Comparison of ENCODE assay signal across 20 cellular contexts in genomic region chr13:48042889-48043288, GRCh38. TPM values are rescaled to one million over a fixed set of nuclear protein-coding genes. Genes with fewer than 3 reads are reported as not detected.
DNase-seq lines count a peak whose midpoint lies in the region; ATAC-seq and TF ChIP-seq lines count a peak whose summit lies in the region.
"Had no signal": no experiment of that assay in that cellular context is flagged by ENCODE, and none has a peak within 500 bp of the region (broad histone marks: within the 10 kb centered on the region; RNA-seq: fewer than 3 reads in every experiment).

No MANE protein-coding gene starts in this region.

- H3K27me3 ChIP-seq in SK-N-SH (ENCODE audit: insufficient read depth) (no peaks in the 10 kb centered on the region), hepatocyte (no peaks in the 10 kb centered on the region)
- H3K27me3 ChIP-seq in CD4-positive, alpha-beta T cell (ENCODE audit: control insufficient read depth, insufficient read depth, low read length), result no peaks in the 10 kb centered on the region
- H3K27me3 ChIP-seq: tibial artery had no signal

- peaks cover 33% of the 10 kb centered on the region for H3K4me1 Mint-ChIP-seq in CD4-positive, alpha-beta T cell (ENCODE audit: low read depth)
- H3K4me1 Mint-ChIP-seq in activated CD8-positive, alpha-beta T cell treated with anti-CD3 and anti-CD28 coated beads, Interleukin-2, amount 10 ng/mL, durations not matched to agents 7 days and 5 days (ENCODE audit: low read depth), result peaks cover 45% of the 10 kb centered on the region
- H3K4me1 Mint-ChIP-seq in memory B cell, result peaks cover 6% of the 10 kb centered on the region

- POLR2A ChIA-PET in SK-N-SH (lab: Yijun Ruan, JAX), result no interaction called here
- POLR2A ChIA-PET in CD4-positive, alpha-beta T cell (lab: Charles Lee), result no interaction called here
- POLR2A ChIA-PET in activated CD8-positive, alpha-beta T cell treated with anti-CD3 and anti-CD28 coated beads, Interleukin-2, amount 10 ng/mL, durations not matched to agents 7 days and 5 days (lab: Charles Lee), result no interaction called here

- WGBS in SK-N-SH (ENCODE audit: low lambda C conversion rate), result 97% methylated on average over 2 of the region's 2 CpGs
- 91% methylated on average over 2 of the region's 2 CpGs for WGBS in hepatocyte (ENCODE audit: low lambda C conversion rate, missing lambda C conversion rate)

- ATAC-seq in SK-N-SH treated with all-trans-retinoic acid at 6 μM for 48 hours, result no peak
- ATAC-seq in CD4-positive, alpha-beta T cell (ENCODE audit: poor library complexity), result no peak
- ATAC-seq in activated CD8-positive, alpha-beta T cell treated with anti-CD3 and anti-CD28 coated beads, Interleukin-2, amount 10 ng/mL, durations not matched to agents 7 days and 5 days, result no peak
- no peak for ATAC-seq in memory B cell (ENCODE audit: low read depth)
- ATAC-seq: K562 had no signal

- no peaks in the 10 kb centered on the region for H3K27me3 Mint-ChIP-seq in CD4-positive, alpha-beta T cell
- H3K27me3 Mint-ChIP-seq in activated CD8-positive, alpha-beta T cell treated with anti-CD3 and anti-CD28 coated beads, Interleukin-2, amount 10 ng/mL, durations not matched to agents 7 days and 5 days (ENCODE audit: low read depth), result no peaks in the 10 kb centered on the region
- no peaks in the 10 kb centered on the region for H3K27me3 Mint-ChIP-seq in memory B cell
- H3K27me3 Mint-ChIP-seq: B cell; central memory CD8-positive, alpha-beta T cell had no signal

- H3K36me3 Mint-ChIP-seq in CD4-positive, alpha-beta T cell (ENCODE audit: low read depth), result peaks cover 56% of the 10 kb centered on the region
- H3K36me3 Mint-ChIP-seq in activated CD8-positive, alpha-beta T cell treated with anti-CD3 and anti-CD28 coated beads, Interleukin-2, amount 10 ng/mL, durations not matched to agents 7 days and 5 days (ENCODE audit: low read depth), result peaks cover 58% of the 10 kb centered on the region
- peaks cover 14% of the 10 kb centered on the region for H3K36me3 Mint-ChIP-seq in memory B cell

- no peaks in the 10 kb centered on the region for H3K9me3 ChIP-seq in SK-N-SH
- no peaks in the 10 kb centered on the region for H3K9me3 ChIP-seq in CD4-positive, alpha-beta T cell (ENCODE audit: control insufficient read depth, low read length)
- no peaks in the 10 kb centered on the region for H3K9me3 ChIP-seq in hepatocyte (ENCODE audit: low read depth)
- H3K9me3 ChIP-seq: left ventricle myocardium inferior, tibial artery had no signal

- CTCF ChIA-PET in SK-N-SH (lab: Yijun Ruan, JAX), result no interaction called here
- CTCF ChIA-PET in CD4-positive, alpha-beta T cell (lab: Charles Lee), result interaction anchor here (1.2 kb wide), 1 partner anchor 52 kb away, joined by 3 read pairs; the partner anchor contains the start of gene MED4
- CTCF ChIA-PET in activated CD8-positive, alpha-beta T cell treated with anti-CD3 and anti-CD28 coated beads, Interleukin-2, amount 10 ng/mL, durations not matched to agents 7 days and 5 days (lab: Charles Lee), result interaction anchor here (0.9 to 3.3 kb wide), 4 partner anchors 25 to 727 kb away, joined by 3 to 12 read pairs (median 6); partner anchors contain the start of gene MED4

- no peaks in the 10 kb centered on the region for H3K9me3 Mint-ChIP-seq in CD4-positive, alpha-beta T cell
- H3K9me3 Mint-ChIP-seq in activated CD8-positive, alpha-beta T cell treated with anti-CD3 and anti-CD28 coated beads, Interleukin-2, amount 10 ng/mL, durations not matched to agents 7 days and 5 days (ENCODE audit: insufficient read depth), result no peaks in the 10 kb centered on the region
- no peaks in the 10 kb centered on the region for H3K9me3 Mint-ChIP-seq in memory B cell
- H3K9me3 Mint-ChIP-seq: central memory CD8-positive, alpha-beta T cell had no signal

- H3K9ac ChIP-seq in SK-N-SH, result no peak overlapping the region

- H4K20me1 ChIP-seq in SK-N-SH (ENCODE audit: insufficient read depth), result no peaks in the 10 kb centered on the region
- H4K20me1 ChIP-seq in hepatocyte (ENCODE audit: insufficient read depth, poor library complexity, severe bottlenecking), result no peaks in the 10 kb centered on the region

- H3K79me2 ChIP-seq in SK-N-SH (ENCODE audit: insufficient read depth), result peaks cover 15% of the 10 kb centered on the region; the same call in 1 of the 2 replicates
- H3K79me2 ChIP-seq in hepatocyte, result peaks cover 7% of the 10 kb centered on the region

- H3F3A ChIP-seq in SK-N-SH (replicated peaks; ENCODE audit: insufficient read depth), result peaks cover 35% of the 10 kb centered on the region

- H2AFZ ChIP-seq in SK-N-SH (ENCODE audit: low read depth) (no peak overlapping the region), hepatocyte (no peak overlapping the region)

- H3K4me1 ChIP-seq in SK-N-SH (ENCODE audit: control insufficient read depth in 1 of 2, insufficient read depth in 2 of 2, low read depth in 1 of 2, low read length in 1 of 2), result peaks cover 3 to 4% of the 10 kb centered on the region in 2 experiments; a peak in 2 of 4 replicates
- no peaks in the 10 kb centered on the region for H3K4me1 ChIP-seq in hepatocyte (ENCODE audit: insufficient read depth)

- H3K4me3 Mint-ChIP-seq in CD4-positive, alpha-beta T cell, result no peak overlapping the region
- no peak overlapping the region for H3K4me3 Mint-ChIP-seq in activated CD8-positive, alpha-beta T cell treated with anti-CD3 and anti-CD28 coated beads, Interleukin-2, amount 10 ng/mL, durations not matched to agents 7 days and 5 days
- H3K4me3 Mint-ChIP-seq in memory B cell, result no peak overlapping the region
- H3K4me3 Mint-ChIP-seq: B cell; central memory CD8-positive, alpha-beta T cell had no signal

- DNase-seq in SK-N-SH, result no peak
- DNase-seq in CD4-positive, alpha-beta T cell, result no peak
- DNase-seq in activated CD8-positive, alpha-beta T cell treated with anti-CD3 and anti-CD28 coated beads, Interleukin-2, amount 10 ng/mL, durations not matched to agents 7 days and 5 days, result no peak
- DNase-seq in memory B cell (ENCODE audit: low spot score in 2 of 2), result no peak
- DNase-seq in cardiac septum (ENCODE audit: low spot score), result no peak
- DNase-seq in hepatocyte (ENCODE audit: low spot score), result no peak
- DNase-seq in hepatic stellate cell (ENCODE audit: low spot score), result no peak
- DNase-seq: effector memory CD4-positive, alpha-beta T cell; GOT3; left ventricle myocardium inferior; NCI-H187; NCI-H748 treated with DMSO at 0.1 percent for 48 hours; occipital lobe; SHP77 treated with DMSO at 0.1 percent for 48 hours; tibial artery had no signal

- TF ChIP-seq RAD21 in SK-N-SH (IDR thresholded peaks at IDR 0.05; ENCODE audit: low read length), result no peak

- intact Hi-C loops in CD4-positive, alpha-beta T cell (cut with DNase I, micrococcal nuclease), result loop anchor here in 1 of 2 experiments (5.0 kb wide), 1 partner anchor 1404 kb away; no protein-coding TSS in a partner anchor
- intact Hi-C loops in cardiac septum (cut with DNase I), result no loop called here

- H3K36me3 ChIP-seq in SK-N-SH (replicated peaks in 1 of 2; ENCODE audit: control insufficient read depth in 1 of 2, insufficient read depth in 2 of 2, low read length in 1 of 2) (peaks cover 13 to 26% of the 10 kb centered on the region in 2 experiments), hepatocyte (replicated peaks; ENCODE audit: insufficient read depth, low read depth) (no peaks in the 10 kb centered on the region)

- H3K27ac ChIP-seq in SK-N-SH (ENCODE audit: low read depth in 2 of 2, low read length in 1 of 2), result peak overlapping the region in 1 of 2 experiments; percentile 69; a peak in 2 of 4 replicates
- no peak overlapping the region for H3K27ac ChIP-seq in CD4-positive, alpha-beta T cell (ENCODE audit: low read depth, low read length)
- H3K27ac ChIP-seq in hepatocyte, result no peak overlapping the region
- H3K27ac ChIP-seq: 22Rv1, left ventricle myocardium inferior had no signal

- TF ChIP-seq CTCF in SK-N-SH (IDR thresholded peaks at IDR 0.05) (no peak), hepatocyte (IDR thresholded peaks at IDR 0.05; ENCODE audit: poor library complexity) (no peak)
- no peak for TF ChIP-seq CTCF in CD4-positive, alpha-beta T cell (IDR thresholded peaks at IDR 0.05)

- H3K4me2 ChIP-seq in SK-N-SH, result peak overlapping the region; percentile 48; the same call in 1 of the 2 replicates
- no peak overlapping the region for H3K4me2 ChIP-seq in hepatocyte

- peak overlapping the region; percentile 70 for H3K27ac Mint-ChIP-seq in CD4-positive, alpha-beta T cell
- peak overlapping the region; percentile 58 for H3K27ac Mint-ChIP-seq in activated CD8-positive, alpha-beta T cell treated with anti-CD3 and anti-CD28 coated beads, Interleukin-2, amount 10 ng/mL, durations not matched to agents 7 days and 5 days
- peak overlapping the region; percentile 12 for H3K27ac Mint-ChIP-seq in memory B cell

- H3K9me2 ChIP-seq in SK-N-SH (no peaks in the 10 kb centered on the region), hepatocyte (replicated peaks; ENCODE audit: insufficient read depth) (no peaks in the 10 kb centered on the region)

- no peak for TF ChIP-seq EP300 in SK-N-SH (IDR thresholded peaks at IDR 0.05; ENCODE audit: borderline replicate concordance in 1 of 2, low read depth in 1 of 2, low read length in 1 of 2)

- H3K4me3 ChIP-seq in SK-N-SH (ENCODE audit: low read depth in 2 of 2, low read length in 1 of 2), result no peak overlapping the region
- H3K4me3 ChIP-seq in hepatocyte, result no peak overlapping the region
- H3K4me3 ChIP-seq: K562, left ventricle myocardium inferior, tibial artery had no signal

RNA-seq across cellular contexts. Expression of gene NUDT15, which starts 5.4 kb away (rescaled TPM):
- polyA plus RNA-seq in SK-N-SH (2012; rRNA removed) (11.9 and 13.8 TPM in 2 replicates), hepatocyte (13.7 and 17.7 TPM in 2 replicates)
- polyA plus RNA-seq in SK-N-SH (2012; cell fraction: cytosol; rRNA removed), result 19.6 and 22.4 TPM in 2 replicates
- 2.4 and 4.0 TPM in 2 replicates for polyA plus RNA-seq in SK-N-SH (2012; cell fraction: nucleus; rRNA removed)
- 10 to 100 TPM; 14.4 to 16.2 TPM for total RNA-seq in CD4-positive, alpha-beta T cell
- 10 to 100 TPM; 15.4 to 15.7 TPM for total RNA-seq in activated CD8-positive, alpha-beta T cell treated with anti-CD3 and anti-CD28 coated beads, Interleukin-2, amount 10 ng/mL, durations not matched to agents 7 days and 5 days
- total RNA-seq in cardiac septum (8.4 TPM), hepatocyte (16.6 and 16.8 TPM in 2 replicates)

RNA-seq across cellular contexts. Expression of gene SUCLA2, which starts 41.8 kb away (rescaled TPM):
- polyA plus RNA-seq in SK-N-SH (2012; rRNA removed) (24.8 and 29.7 TPM in 2 replicates), hepatocyte (53.0 and 60.6 TPM in 2 replicates)
- polyA plus RNA-seq in SK-N-SH (2012; cell fraction: cytosol; rRNA removed), result 37.5 and 48.0 TPM in 2 replicates
- 11.6 and 17.8 TPM in 2 replicates for polyA plus RNA-seq in SK-N-SH (2012; cell fraction: nucleus; rRNA removed)
- 10 to 100 TPM; 18.7 to 21.4 TPM for total RNA-seq in CD4-positive, alpha-beta T cell
- 10 to 100 TPM; 42.1 to 44.2 TPM for total RNA-seq in activated CD8-positive, alpha-beta T cell treated with anti-CD3 and anti-CD28 coated beads, Interleukin-2, amount 10 ng/mL, durations not matched to agents 7 days and 5 days
- total RNA-seq in cardiac septum (100 TPM), hepatocyte (56.9 and 60.6 TPM in 2 replicates)

RNA-seq across cellular contexts. Expression of gene MED4, which starts 52.0 kb away (rescaled TPM):
- polyA plus RNA-seq in SK-N-SH (2012; rRNA removed) (42.2 and 56.9 TPM in 2 replicates), hepatocyte (55.7 and 63.4 TPM in 2 replicates)
- polyA plus RNA-seq in SK-N-SH (2012; cell fraction: cytosol; rRNA removed), result 68.2 and 82.9 TPM in 2 replicates
- 17.8 and 23.5 TPM in 2 replicates for polyA plus RNA-seq in SK-N-SH (2012; cell fraction: nucleus; rRNA removed)
- 10 to 100 TPM; 48.9 to 56.1 TPM for total RNA-seq in CD4-positive, alpha-beta T cell
- 10 to 100 TPM; 65.3 to 65.5 TPM for total RNA-seq in activated CD8-positive, alpha-beta T cell treated with anti-CD3 and anti-CD28 coated beads, Interleukin-2, amount 10 ng/mL, durations not matched to agents 7 days and 5 days
- total RNA-seq in cardiac septum (39.6 TPM), hepatocyte (30.1 and 37.4 TPM in 2 replicates)

Comparison
In these comparisons a context has a peak if more than half of its experiments do, and no peak if none do; other contexts are left out.
1. H3K27ac Mint-ChIP-seq: peak in every context shown above with its lines; median percentile 70 in CD4-positive, alpha-beta T cell; 58 in activated CD8-positive, alpha-beta T cell treated with anti-CD3 and anti-CD28 coated beads, Interleukin-2, amount 10 ng/mL, durations not matched to agents 7 days and 5 days; 12 in memory B cell.